ENCODE assay signal across 9 cellular contexts in genomic region chr22:37824674-37825641, GRCh38. TPM values are rescaled to one million over a fixed set of nuclear protein-coding genes. Genes with fewer than 3 reads are reported as not detected.
DNase-seq lines count a peak whose midpoint lies in the region; ATAC-seq, FAIRE-seq and TF ChIP-seq lines count a peak whose summit lies in the region.
"Had no signal": no experiment of that assay in that cellular context is flagged by ENCODE, and none has a peak within 500 bp of the region (broad histone marks: within the 10 kb centered on the region; RNA-seq: fewer than 3 reads in every experiment).

No MANE protein-coding gene starts in this region.

- FAIRE-seq in astrocyte (lab: Jason Lieb, UNC) (no peak), urothelium cell line (lab: Jason Lieb, UNC) (no peak)

- peaks cover 14% of the 10 kb centered on the region for H3K4me1 Mint-ChIP-seq in activated naive CD4-positive, alpha-beta T cell treated with anti-CD3 and anti-CD28 coated beads, Interleukin-2, amount 10 ng/mL, durations not matched to agents 7 days and 5 days
- H3K4me1 Mint-ChIP-seq in astrocyte (ENCODE audit: low read depth, unreplicated experiment) = no peaks in the 10 kb centered on the region

- H3K27me3 Mint-ChIP-seq in activated naive CD4-positive, alpha-beta T cell treated with anti-CD3 and anti-CD28 coated beads, Interleukin-2, amount 10 ng/mL, durations not matched to agents 7 days and 5 days = peaks cover 55% of the 10 kb centered on the region
- peaks cover 34% of the 10 kb centered on the region for H3K27me3 Mint-ChIP-seq in astrocyte (ENCODE audit: low read depth, unreplicated experiment)

- H3K36me3 ChIP-seq in astrocyte (ENCODE audit: insufficient read depth, low read length) (no peaks in the 10 kb centered on the region), kidney epithelial cell (ENCODE audit: control insufficient read depth, insufficient read depth, low read length) (no peaks in the 10 kb centered on the region), thoracic aorta (peaks cover 2% of the 10 kb centered on the region)

- H3K4me1 ChIP-seq in astrocyte (ENCODE audit: insufficient read depth, low read length) (peaks cover 4% of the 10 kb centered on the region), thoracic aorta (ENCODE audit: control insufficient read depth in 1 of 2, low read depth in 2 of 2) (peaks cover 4 to 17% of the 10 kb centered on the region in 2 donors)

- no peaks in the 10 kb centered on the region for H3K9me3 ChIP-seq in astrocyte (ENCODE audit: insufficient read depth, low read depth, low read length)
- no peaks in the 10 kb centered on the region for H3K9me3 ChIP-seq in thoracic aorta

- peak overlapping the region; percentile 73 for H2AFZ ChIP-seq in astrocyte (ENCODE audit: low read depth, low read length)

- H3K27me3 ChIP-seq in astrocyte (ENCODE audit: insufficient read depth, low read length) (peaks cover 13% of the 10 kb centered on the region), kidney epithelial cell (ENCODE audit: control insufficient read depth, insufficient read depth, low read length) (peaks cover 15% of the 10 kb centered on the region), thoracic aorta (replicated peaks; ENCODE audit: insufficient read depth) (no peaks in the 10 kb centered on the region)

- H3K27ac Mint-ChIP-seq in activated naive CD4-positive, alpha-beta T cell treated with anti-CD3 and anti-CD28 coated beads, Interleukin-2, amount 10 ng/mL, durations not matched to agents 7 days and 5 days = no peak overlapping the region
- no peak overlapping the region for H3K27ac Mint-ChIP-seq in astrocyte (ENCODE audit: unreplicated experiment)

- H3K79me2 ChIP-seq in astrocyte (ENCODE audit: insufficient read depth, low read length) = no peaks in the 10 kb centered on the region

- H3K9ac ChIP-seq in astrocyte (ENCODE audit: low read length) = no peak overlapping the region

- no peaks in the 10 kb centered on the region for H3K9me3 Mint-ChIP-seq in activated naive CD4-positive, alpha-beta T cell treated with anti-CD3 and anti-CD28 coated beads, Interleukin-2, amount 10 ng/mL, durations not matched to agents 7 days and 5 days
- H3K9me3 Mint-ChIP-seq in astrocyte (ENCODE audit: unreplicated experiment) = no peaks in the 10 kb centered on the region

- peak; percentile 56 for DNase-seq in activated naive CD4-positive, alpha-beta T cell treated with anti-CD3 and anti-CD28 coated beads, Interleukin-2, amount 10 ng/mL, durations not matched to agents 7 days and 5 days
- no peak for DNase-seq in activated naive CD4-positive, alpha-beta T cell treated with Interleukin-2 at 50 U/mL for 16 hours
- DNase-seq in astrocyte (ENCODE audit: low read depth) (peak; percentile 29), kidney epithelial cell (ENCODE audit: low read depth) (no peak), thoracic aorta (ENCODE audit: low spot score) (no peak), RWPE1 (ENCODE audit: low spot score) (no peak), urothelium cell line (ENCODE audit: low spot score) (no peak), HT-29 (ENCODE audit: low spot score) (no peak)

- H3K4me3 Mint-ChIP-seq in activated naive CD4-positive, alpha-beta T cell treated with anti-CD3 and anti-CD28 coated beads, Interleukin-2, amount 10 ng/mL, durations not matched to agents 7 days and 5 days = peak overlapping the region; percentile 71
- H3K4me3 Mint-ChIP-seq in astrocyte (ENCODE audit: unreplicated experiment) = no peak overlapping the region

- CTCF ChIA-PET in activated naive CD4-positive, alpha-beta T cell treated with anti-CD3 and anti-CD28 coated beads, Interleukin-2, amount 10 ng/mL, durations not matched to agents 7 days and 5 days (lab: Charles Lee) = interaction anchor here (0.8 to 3.8 kb wide), 3 partner anchors 10 to 38 kb away, joined by 3 to 16 read pairs (median 4); no protein-coding TSS in a partner anchor
- CTCF ChIA-PET in RWPE1 (lab: Yijun Ruan, JAX) = interaction anchor here (0.6 kb wide), 1 partner anchor 15 kb away, joined by 3 read pairs; no protein-coding TSS in a partner anchor

- TF ChIP-seq CTCF in astrocyte (IDR thresholded peaks at IDR 0.05; ENCODE audit: insufficient read depth, low read depth, low read length) (no peak), kidney epithelial cell (IDR thresholded peaks at IDR 0.05; ENCODE audit: insufficient read depth, low read length, poor library complexity, severe bottlenecking) (no peak), thoracic aorta (IDR thresholded peaks at IDR 0.05) (no peak), RWPE1 (conservative IDR thresholded peaks at IDR 0.05; ENCODE audit: low read depth) (no peak)

- peaks cover 2% of the 10 kb centered on the region for H3K36me3 Mint-ChIP-seq in activated naive CD4-positive, alpha-beta T cell treated with anti-CD3 and anti-CD28 coated beads, Interleukin-2, amount 10 ng/mL, durations not matched to agents 7 days and 5 days
- H3K36me3 Mint-ChIP-seq in astrocyte (ENCODE audit: low read depth, unreplicated experiment) = peaks cover 8% of the 10 kb centered on the region

- H3K27ac ChIP-seq in astrocyte (ENCODE audit: low read depth, low read length) = no peak overlapping the region
- H3K27ac ChIP-seq in thoracic aorta = no peak overlapping the region
- H3K27ac ChIP-seq in RWPE1 = no peak overlapping the region

- no peak for ATAC-seq in thoracic aorta (ENCODE audit: insufficient number of reproducible peaks, low FRiP score, low read depth)

- H4K20me1 ChIP-seq in astrocyte (ENCODE audit: insufficient read depth, low read length) = no peaks in the 10 kb centered on the region

- peak overlapping the region; percentile 79 for H3K4me2 ChIP-seq in astrocyte (ENCODE audit: low read length)

- peak overlapping the region; percentile 5 for H3K4me3 ChIP-seq in astrocyte (ENCODE audit: insufficient read depth, low read depth, low read length)
- peak overlapping the region; percentile 27 for H3K4me3 ChIP-seq in kidney epithelial cell (ENCODE audit: low read depth, low read length)
- H3K4me3 ChIP-seq in thoracic aorta = peak overlapping the region; percentile 54

- POLR2A ChIA-PET in RWPE1 (lab: Yijun Ruan, JAX; ENCODE audit: low non-redundant PET) = interaction anchor here (0.6 kb wide), 1 partner anchor 42 kb away, joined by 6 read pairs; no protein-coding TSS in a partner anchor

RNA-seq across cellular contexts. Expression of gene GALR3, which starts 1.8 kb away (rescaled TPM):
- total RNA-seq in astrocyte (not detected in 2 replicates), kidney epithelial cell (not detected in 2 replicates), thoracic aorta (not detected)
- not detected in 2 replicates for total RNA-seq in HT-29 (2014; rRNA removed; shearing (Covaris generic))
- total RNA-seq: T-helper 2 cell treated with Interferon-gamma antibody and Interleukin-4, amounts not matched to agents 100 ng/mL and 5 ng/mL, for 36 hours had no signal

RNA-seq across cellular contexts. Expression of gene GCAT, which starts 17.2 kb away (rescaled TPM):
- total RNA-seq in astrocyte (12.8 and 14.3 TPM in 2 replicates), kidney epithelial cell (35.7 and 37.4 TPM in 2 replicates), thoracic aorta (10 to 100 TPM in 1 of 2 donors, 1 to 10 TPM in 1; 3.9 to 42.5 TPM)
- total RNA-seq in HT-29 (2014; rRNA removed; shearing (Covaris generic)) = 23.5 and 29.6 TPM in 2 replicates

RNA-seq across cellular contexts. Expression of gene ANKRD54, which starts 19.2 kb away (rescaled TPM):
- 19.9 and 21.5 TPM in 2 replicates for total RNA-seq in astrocyte
- 28.6 and 45.0 TPM in 2 replicates for total RNA-seq in kidney epithelial cell
- 10 to 100 TPM; 33.0 to 45.1 TPM for total RNA-seq in thoracic aorta
- 17.8 and 19.6 TPM in 2 replicates for total RNA-seq in HT-29 (2014; rRNA removed; shearing (Covaris generic))

RNA-seq across cellular contexts. Expression of gene EIF3L, which starts 24.3 kb away (rescaled TPM):
- total RNA-seq in astrocyte (294 and 323 TPM in 2 replicates), kidney epithelial cell (439 and 469 TPM in 2 replicates), thoracic aorta (100 to 1,000 TPM; 224 to 226 TPM)
- total RNA-seq in HT-29 (2014; rRNA removed; shearing (Covaris generic)) = 219 and 230 TPM in 2 replicates

Comparison
In these comparisons a context has a peak if more than half of its experiments do, and no peak if none do; other contexts are left out.
1. DNase-seq: peak in activated naive CD4-positive, alpha-beta T cell treated with anti-CD3 and anti-CD28 coated beads, Interleukin-2, amount 10 ng/mL, durations not matched to agents 7 days and 5 days (single experiment) and astrocyte (single experiment); none in activated naive CD4-positive, alpha-beta T cell treated with Interleukin-2 at 50 U/mL for 16 hours (single experiment), kidney epithelial cell (single experiment), thoracic aorta (single experiment), RWPE1 (single experiment), urothelium cell line (single experiment) and HT-29 (single experiment).
2. Peak in every context shown above with its lines, with median percentiles within 50 percentile points of each other: H3K4me3 ChIP-seq.